ENCODE assay signal across 21 cellular contexts in genomic region chr2:5710615-5711014, GRCh38. TPM values are rescaled to one million over a fixed set of nuclear protein-coding genes. Genes with fewer than 3 reads are reported as not detected.
DNase-seq lines count a peak whose midpoint lies in the region; ATAC-seq, FAIRE-seq and TF ChIP-seq lines count a peak whose summit lies in the region.
"Had no signal": no experiment of that assay in that cellular context is flagged by ENCODE, and none has a peak within 500 bp of the region (broad histone marks: within the 10 kb centered on the region; RNA-seq: fewer than 3 reads in every experiment).

No MANE protein-coding gene starts in this region.

- TF ChIP-seq RAD21 in HepG2 (CRISPR knock-in tag; IDR thresholded peaks at IDR 0.05), result no peak

- H3K27ac ChIP-seq in HepG2 (ENCODE audit: extremely low read length, insufficient read depth, low read length) (no peak overlapping the region), right lobe of liver (no peak overlapping the region), esophagus muscularis mucosa (replicated peaks in 1 of 4) (no peak overlapping the region)
- H3K27ac ChIP-seq: 22Rv1, A549, BLaER1 had no signal

- intact Hi-C loops in HepG2 (cut with micrococcal nuclease; ENCODE audit: unreplicated experiment), result no loop called here
- intact Hi-C loops in right lobe of liver (cut with DNase I), result no loop called here
- intact Hi-C loops in esophagus muscularis mucosa (cut with DNase I), result no loop called here

- no peaks in the 10 kb centered on the region for H3K79me2 ChIP-seq in HepG2 (ENCODE audit: insufficient read depth, low read length)

- H4K20me1 ChIP-seq in HepG2 (ENCODE audit: insufficient read depth, low read length), result no peaks in the 10 kb centered on the region
- H4K20me1 ChIP-seq: BLaER1 had no signal

- H3K4me3 ChIP-seq in HepG2 (replicated peaks in 1 of 3; ENCODE audit: insufficient read depth in 1 of 3, low read depth in 2 of 3, low read length in 3 of 3) (no peak overlapping the region), right lobe of liver (no peak overlapping the region), esophagus muscularis mucosa (no peak overlapping the region)
- H3K4me3 ChIP-seq: A549, BLaER1 had no signal

- in situ Hi-C loops in HepG2 (cut with HindIII; ENCODE audit: extremely low pct_ligation_motif_present, low pct_unique_long_range_greater_than_20kb), result no loop called here

- H3K4me1 ChIP-seq in HepG2 (ENCODE audit: insufficient read depth, low read length) (no peaks in the 10 kb centered on the region), right lobe of liver (no peaks in the 10 kb centered on the region), esophagus muscularis mucosa (no peaks in the 10 kb centered on the region)
- H3K4me1 ChIP-seq: A549, BE2C had no signal

- H3K9me3 ChIP-seq in HepG2 (ENCODE audit: low read length) (no peaks in the 10 kb centered on the region), right lobe of liver (no peaks in the 10 kb centered on the region), esophagus muscularis mucosa (no peaks in the 10 kb centered on the region)
- H3K9me3 ChIP-seq: A549, BE2C, BLaER1 had no signal

- H3K27me3 ChIP-seq in HepG2 (ENCODE audit: control insufficient read depth in 1 of 2, insufficient read depth in 2 of 2, low read length in 2 of 2), result no peaks in the 10 kb centered on the region
- no peaks in the 10 kb centered on the region for H3K27me3 ChIP-seq in right lobe of liver
- peaks cover 0 to 23% (median 0%) of the 10 kb centered on the region in 4 donors for H3K27me3 ChIP-seq in esophagus muscularis mucosa
- H3K27me3 ChIP-seq: BE2C, BLaER1 had no signal

- no peak for TF ChIP-seq EP300 in HepG2 (IDR thresholded peaks at IDR 0.05; ENCODE audit: low read depth in 2 of 2, low read length in 2 of 2)
- TF ChIP-seq EP300 in HepG2 (CRISPR knock-in tag; IDR thresholded peaks at IDR 0.05; ENCODE audit: borderline replicate concordance), result no peak
- TF ChIP-seq EP300 in esophagus muscularis mucosa (IDR thresholded peaks at IDR 0.05), result no peak

- 6% methylated on average over 6 of the region's 6 CpGs for WGBS in HepG2 (ENCODE audit: low lambda C conversion rate)
- WGBS in right lobe of liver (ENCODE audit: insufficient coverage, low coverage, low lambda C conversion rate, missing lambda C conversion rate), result 20% methylated on average over 5 of the region's 6 CpGs
- WGBS in esophagus muscularis mucosa, result 84% methylated on average over 6 of the region's 6 CpGs

- no peak overlapping the region for H2AFZ ChIP-seq in HepG2 (ENCODE audit: low read length)

- TF ChIP-seq POLR2A in HepG2 (IDR thresholded peaks at IDR 0.05; ENCODE audit: insufficient read depth in 1 of 2, low read depth in 2 of 2, low read length in 2 of 2) (no peak), right lobe of liver (IDR thresholded peaks at IDR 0.05) (no peak), esophagus muscularis mucosa (IDR thresholded peaks at IDR 0.05; ENCODE audit: low read depth) (no peak)

- ATAC-seq in HepG2 (no peak), right lobe of liver (no peak)
- ATAC-seq: A549 had no signal

- no peak for DNase-seq in HepG2 (ENCODE audit: low spot score)
- no peak for DNase-seq in right lobe of liver
- peak; percentile 50 for DNase-seq in esophagus muscularis mucosa (ENCODE audit: extremely low spot score)
- no peak for DNase-seq in NCI-H1694 treated with DMSO at 0.1 percent for 48 hours (lab: John Stamatoyannopoulos, UW)
- DNase-seq in Ammon's horn (ENCODE audit: low spot score), result no peak
- DNase-seq: AML-193; BE2C; C1 segment of cervical spinal cord; CD4-positive, alpha-beta memory T cell; CD4-positive, CD25-positive, alpha-beta regulatory T cell; CD8-positive, alpha-beta memory T cell; COR-L47; DMS79 treated with DMSO at 0.1 percent for 48 hours; GF-D8 had no signal

- CTCF ChIA-PET in HepG2 (lab: Yijun Ruan, JAX; ENCODE audit: low intra/inter-chr PET ratio, low total read pairs), result no interaction called here

- FAIRE-seq in HepG2 (lab: Jason Lieb, UNC), result no peak
- FAIRE-seq: A549, G401.6, GM12891, GM19239 had no signal

- H3K36me3 ChIP-seq in HepG2 (replicated peaks in 1 of 2; ENCODE audit: control insufficient read depth in 1 of 2, insufficient read depth in 2 of 2, low read length in 2 of 2) (no peaks in the 10 kb centered on the region), right lobe of liver (no peaks in the 10 kb centered on the region), esophagus muscularis mucosa (no peaks in the 10 kb centered on the region)
- H3K36me3 ChIP-seq: BE2C, BLaER1 had no signal

- no peak overlapping the region for H3K9ac ChIP-seq in HepG2 (ENCODE audit: insufficient read depth, low read depth, low read length)
- H3K9ac ChIP-seq: BLaER1 had no signal

- POLR2A ChIA-PET in HepG2 (lab: Yijun Ruan, JAX), result no interaction called here

- TF ChIP-seq CTCF in HepG2 (CRISPR knock-in tag; IDR thresholded peaks at IDR 0.05) (no peak), right lobe of liver (IDR thresholded peaks at IDR 0.05) (no peak), esophagus muscularis mucosa (IDR thresholded peaks at IDR 0.05) (no peak)

- H3K4me2 ChIP-seq in HepG2 (ENCODE audit: low read depth, low read length), result no peak overlapping the region
- H3K4me2 ChIP-seq: A549, BLaER1 had no signal

- BruUV-seq in HepG2 (replicated peaks; lab: Mats Ljungman, UMichigan), result no TSS peak

TF ChIP-seq in HepG2, 621 proteins besides CTCF, POLR2A, EP300 and RAD21:
- TF ChIP-seq ZNF292 (CRISPR knock-in tag; IDR thresholded peaks at IDR 0.05; ENCODE audit: borderline replicate concordance, low read depth), result no peak
- peak; percentile 99 for TF ChIP-seq CREB1 (IDR thresholded peaks at IDR 0.05)
- no peak for TF ChIP-seq CREB1 (CRISPR knock-in tag; IDR thresholded peaks at IDR 0.05)
- TF ChIP-seq ZSCAN5A (CRISPR knock-in tag; IDR thresholded peaks at IDR 0.05; ENCODE audit: borderline replicate concordance), result no peak
- TF ChIP-seq SMAD3 (CRISPR knock-in tag; IDR thresholded peaks at IDR 0.05), result no peak
- no peak for TF ChIP-seq ZNF709 (CRISPR knock-in tag; IDR thresholded peaks at IDR 0.05)
- peak; percentile 99 for TF ChIP-seq ATF7 (IDR thresholded peaks at IDR 0.05)
- no peak for TF ChIP-seq ATF7 (CRISPR knock-in tag; IDR thresholded peaks at IDR 0.05)
- TF ChIP-seq ESRRA (CRISPR knock-in tag; IDR thresholded peaks at IDR 0.05; ENCODE audit: low read depth), result no peak

RNA-seq across cellular contexts. Expression of gene SOX11, which starts 18.4 kb away (rescaled TPM):
- total RNA-seq in HepG2 (2016; rRNA removed; fragmentation: Illumina TruSeq; extraction: Trizol) (not detected in 2 replicates), right lobe of liver (not detected), esophagus muscularis mucosa (under 1 TPM; 0.29 to 0.97 (median 0.46) TPM)
- not detected in 2 replicates for total RNA-seq in HepG2 (2016; cell fraction: cytosol; rRNA removed; fragmentation: Illumina TruSeq; extraction: Trizol; ENCODE audit: low read depth)
- not detected in 2 replicates for total RNA-seq in HepG2 (2016; cell fraction: insoluble cytoplasmic fraction; rRNA removed; fragmentation: Illumina TruSeq; extraction: Trizol)
- not detected in 2 replicates for total RNA-seq in HepG2 (2016; cell fraction: membrane; rRNA removed; fragmentation: Illumina TruSeq; extraction: Trizol)
- total RNA-seq in HepG2 (2016; cell fraction: nucleus; rRNA removed; fragmentation: Illumina TruSeq; extraction: Trizol), result not detected in 2 replicates
- polyA plus RNA-seq in HepG2 (2011; rRNA removed), result not detected in 2 replicates
- not detected in 2 replicates for polyA plus RNA-seq in HepG2 (2011; cell fraction: cytosol; rRNA removed)
- not detected in 2 replicates for polyA plus RNA-seq in HepG2 (2011; cell fraction: nucleus; rRNA removed)
- not detected in 2 replicates for polyA plus RNA-seq in HepG2 (2012)
- polyA plus RNA-seq in HepG2 (2016; cell fraction: cytosol; fragmentation: Illumina TruSeq; extraction: Trizol; ENCODE audit: low read depth), result not detected in 2 replicates
- polyA plus RNA-seq in HepG2 (2016; cell fraction: insoluble cytoplasmic fraction; fragmentation: Illumina TruSeq; extraction: Trizol; ENCODE audit: low read depth), result not detected in 2 replicates
- polyA plus RNA-seq in HepG2 (2016; cell fraction: membrane; fragmentation: Illumina TruSeq; extraction: Trizol; ENCODE audit: low read depth), result not detected in 2 replicates
- polyA plus RNA-seq in HepG2 (2016; cell fraction: nucleus; fragmentation: Illumina TruSeq; extraction: Trizol; ENCODE audit: insufficient read depth, low read depth), result not detected in 2 replicates
- not detected in 2 replicates for polyA minus RNA-seq in HepG2 (2011; rRNA and poly(A)+ RNA removed; ENCODE audit: low replicate concordance)
- not detected in 2 replicates for polyA minus RNA-seq in HepG2 (2011; cell fraction: cytosol; rRNA and poly(A)+ RNA removed)
- polyA minus RNA-seq in HepG2 (2011; cell fraction: nucleus; rRNA and poly(A)+ RNA removed), result not detected in 2 replicates
- total RNA-seq: CD4-positive, alpha-beta memory T cell; CD4-positive, CD25-positive, alpha-beta regulatory T cell; CD8-positive, alpha-beta memory T cell had no signal
- polyA plus RNA-seq: A549; CD14-positive monocyte; CD4-positive, alpha-beta memory T cell; CD4-positive, CD25-positive, alpha-beta regulatory T cell; CD8-positive, alpha-beta memory T cell had no signal
